Comparison of ENCODE assay signal across 9 cellular contexts in the genomic region with DNA sequence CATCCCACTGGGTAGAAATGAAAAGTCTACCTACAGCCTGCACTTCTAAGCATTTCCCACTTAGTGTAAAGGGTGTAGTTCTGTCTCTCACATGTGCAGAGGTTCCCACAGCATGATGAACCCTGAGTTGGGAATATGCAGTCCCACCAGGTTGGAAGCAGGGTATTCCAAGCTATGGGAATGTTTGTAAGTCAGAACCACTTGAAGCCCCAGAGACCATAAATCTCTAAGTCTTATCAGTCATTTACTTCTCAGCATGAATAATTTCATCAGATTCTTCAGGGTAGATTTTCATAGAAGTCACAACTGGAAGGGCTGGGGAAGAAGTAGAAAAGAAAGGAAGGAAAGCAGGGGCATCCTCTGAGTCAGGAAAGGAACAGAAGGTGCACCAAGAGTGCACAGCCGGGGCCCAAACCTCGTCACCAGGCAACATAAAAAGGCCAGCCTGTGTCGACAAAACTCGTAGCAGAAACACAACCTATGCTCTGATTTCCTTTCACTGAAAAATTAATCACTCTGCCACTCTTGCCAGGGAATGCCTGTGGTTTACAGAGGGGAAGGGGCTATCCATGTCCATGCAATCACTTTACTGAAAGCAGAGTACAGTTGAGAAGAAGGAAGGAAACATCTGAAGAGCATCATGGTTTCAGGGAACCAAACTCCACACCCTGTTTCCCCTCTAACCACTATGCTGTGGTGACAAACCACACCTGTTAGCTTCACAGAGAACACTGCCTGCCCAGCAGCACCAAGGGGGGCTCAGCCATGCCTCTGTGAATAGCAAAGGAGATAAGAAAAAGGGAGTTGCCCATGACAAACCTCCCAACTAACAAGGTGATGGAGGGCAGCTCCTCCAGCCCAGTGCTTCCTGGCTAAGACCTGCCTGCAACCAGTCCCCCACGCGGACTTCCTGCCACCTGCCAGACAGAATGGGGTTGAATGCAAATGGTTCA. TPM values are rescaled to one million over a fixed set of nuclear protein-coding genes. Genes with fewer than 3 reads are reported as not detected.
DNase-seq lines count a peak whose midpoint lies in the region; ATAC-seq, FAIRE-seq and TF ChIP-seq lines count a peak whose summit lies in the region.
"Had no signal": no experiment of that assay in that cellular context is flagged by ENCODE, and none has a peak within 500 bp of the region (broad histone marks: within the 10 kb centered on the region; RNA-seq: fewer than 3 reads in every experiment).

No MANE protein-coding gene starts in this region.

- DNase-seq in GM12891 (ENCODE audit: insufficient read length, low spot score) = peak; percentile 47
- peak; percentile 86 for DNase-seq in NB4 (ENCODE audit: low read depth)
- peak; percentile 54 for DNase-seq in activated effector memory CD4-positive, alpha-beta T cell treated with Interleukin-2 at 50 U/mL for 16 hours
- DNase-seq in lung microvascular endothelial cell (ENCODE audit: low read depth in 2 of 2) = peak; percentile 59 to 82
- DNase-seq in vagina (ENCODE audit: extremely low spot score in 2 of 2) = no peak
- DNase-seq in amniotic stem cell (lab: John Stamatoyannopoulos, UW) = no peak
- no peak for DNase-seq in NCI-H1092 treated with DMSO at 0.1 percent for 48 hours (lab: John Stamatoyannopoulos, UW)

- peak; percentile 93 for ATAC-seq in GM21825 (IDR thresholded peaks at IDR 0.05; ENCODE audit: unreplicated experiment)

- H3K27ac ChIP-seq in vagina = peak overlapping the region; percentile 74

- H3K36me3 ChIP-seq in vagina = no peaks in the 10 kb centered on the region

- intact Hi-C loops in vagina (cut with DNase I) = loop anchor here (5.0 kb wide), 1 partner anchor 35 kb away; no protein-coding TSS in a partner anchor

- TF ChIP-seq CTCF in NB4 (IDR thresholded peaks at IDR 0.05; ENCODE audit: low read depth, low read length) (no peak), vagina (IDR thresholded peaks at IDR 0.05) (no peak)

- peaks cover 83% of the 10 kb centered on the region for H3K4me1 ChIP-seq in vagina

- H3K9me3 ChIP-seq in vagina = no peaks in the 10 kb centered on the region

- no peak overlapping the region for H3K4me3 ChIP-seq in NB4 (ENCODE audit: low read depth, low read length)
- no peak overlapping the region for H3K4me3 ChIP-seq in vagina

- TF ChIP-seq POLR2A in GM12891 (IDR thresholded peaks at IDR 0.05; ENCODE audit: low read depth, low read length) = no peak
- no peak for TF ChIP-seq POLR2A in NB4 (IDR thresholded peaks at IDR 0.05; ENCODE audit: extremely low read depth, insufficient read length)
- TF ChIP-seq POLR2A in vagina (IDR thresholded peaks at IDR 0.05) = no peak

- H3K27me3 ChIP-seq in vagina = no peaks in the 10 kb centered on the region

- peak; percentile 84 for FAIRE-seq in GM12891 (lab: Jason Lieb, UNC)
- FAIRE-seq: H1 had no signal

TF ChIP-seq in GM12891, 5 proteins besides CTCF, POLR2A, EP300 and RAD21:
- no peak for TF ChIP-seq POLR2AphosphoS5 (IDR thresholded peaks at IDR 0.05; ENCODE audit: low read depth, low read length)
- no peak; the same call in 1 of the 2 replicates for TF ChIP-seq SPI1 (IDR thresholded peaks at IDR 0.05; ENCODE audit: low read depth, low read length)
- peak; percentile 59; the same call in 1 of the 2 replicates for TF ChIP-seq POU2F2 (IDR thresholded peaks at IDR 0.05; ENCODE audit: low read depth, low read length)
TF ChIP-seq in GM12891: peak in this region for 1.

RNA-seq across cellular contexts. Expression of a gene that starts 40.5 kb away (rescaled TPM):
- polyA plus RNA-seq in GM12891 (2012; ENCODE audit: low read depth, missing spikeins) = 14.1 TPM
- total RNA-seq in lung microvascular endothelial cell (42.3 and 43.4 TPM in 2 replicates), vagina (78.6 TPM)

Comparison
In these comparisons a context has a peak if more than half of its experiments do, and no peak if none do; other contexts are left out.
1. DNase-seq: peak in GM12891 (single experiment), NB4 (single experiment), activated effector memory CD4-positive, alpha-beta T cell treated with Interleukin-2 at 50 U/mL for 16 hours (single experiment) and lung microvascular endothelial cell (2 of 2); none in vagina (0 of 2), amniotic stem cell (single experiment) and NCI-H1092 treated with DMSO at 0.1 percent for 48 hours (single experiment).